In the genomic region with DNA sequence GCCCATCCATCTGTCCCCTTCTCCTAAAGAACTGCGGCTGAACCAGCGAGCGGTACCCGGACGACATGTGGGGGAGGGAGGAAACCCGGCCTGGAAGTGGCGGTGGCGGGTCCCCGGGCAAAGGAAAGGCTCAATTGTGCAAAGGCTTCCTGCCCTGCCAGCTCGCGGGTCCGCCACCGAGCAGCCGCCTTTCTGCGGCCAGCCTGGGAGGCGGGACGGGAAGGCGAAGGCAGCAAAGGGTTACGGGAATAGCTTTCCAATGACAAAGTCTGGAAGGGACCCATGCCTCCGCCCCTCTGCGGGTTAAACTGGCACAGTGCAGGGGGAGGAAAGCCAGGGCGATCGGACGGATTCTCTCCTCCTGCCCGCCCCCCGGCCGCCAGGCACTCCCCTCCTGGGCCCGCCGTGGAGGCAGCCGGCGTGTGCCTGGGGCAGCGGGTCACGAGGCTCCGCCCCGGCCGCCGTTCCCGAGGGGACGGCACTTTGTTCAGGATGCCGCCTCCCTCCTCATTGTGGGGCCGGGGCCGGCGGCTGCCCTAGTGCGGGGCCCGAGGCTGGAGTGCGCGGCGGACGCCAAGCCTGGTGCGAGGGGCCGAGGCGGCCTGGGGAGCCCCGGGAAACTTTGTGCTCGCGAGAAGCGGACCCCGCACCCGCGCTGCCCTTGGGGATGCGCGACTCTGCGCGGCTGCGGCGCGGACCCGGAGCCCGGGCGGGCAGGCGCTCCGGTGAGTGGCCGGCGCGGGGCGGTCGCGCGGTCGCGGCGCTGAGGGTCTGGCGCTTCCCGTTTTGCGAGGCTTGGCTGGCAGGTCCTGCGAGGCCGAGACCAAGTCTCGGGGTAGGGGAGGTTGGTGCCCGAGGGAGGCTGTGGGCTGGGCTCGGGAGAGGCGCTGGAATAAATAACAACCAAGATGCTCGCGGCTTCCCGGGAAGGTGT, we compare ENCODE assay signal across 8 cellular contexts. TPM values are rescaled to one million over a fixed set of nuclear protein-coding genes. Genes with fewer than 3 reads are reported as not detected.
DNase-seq lines count a peak whose midpoint lies in the region; ATAC-seq lines count a peak whose summit lies in the region.

A gene with protein sequence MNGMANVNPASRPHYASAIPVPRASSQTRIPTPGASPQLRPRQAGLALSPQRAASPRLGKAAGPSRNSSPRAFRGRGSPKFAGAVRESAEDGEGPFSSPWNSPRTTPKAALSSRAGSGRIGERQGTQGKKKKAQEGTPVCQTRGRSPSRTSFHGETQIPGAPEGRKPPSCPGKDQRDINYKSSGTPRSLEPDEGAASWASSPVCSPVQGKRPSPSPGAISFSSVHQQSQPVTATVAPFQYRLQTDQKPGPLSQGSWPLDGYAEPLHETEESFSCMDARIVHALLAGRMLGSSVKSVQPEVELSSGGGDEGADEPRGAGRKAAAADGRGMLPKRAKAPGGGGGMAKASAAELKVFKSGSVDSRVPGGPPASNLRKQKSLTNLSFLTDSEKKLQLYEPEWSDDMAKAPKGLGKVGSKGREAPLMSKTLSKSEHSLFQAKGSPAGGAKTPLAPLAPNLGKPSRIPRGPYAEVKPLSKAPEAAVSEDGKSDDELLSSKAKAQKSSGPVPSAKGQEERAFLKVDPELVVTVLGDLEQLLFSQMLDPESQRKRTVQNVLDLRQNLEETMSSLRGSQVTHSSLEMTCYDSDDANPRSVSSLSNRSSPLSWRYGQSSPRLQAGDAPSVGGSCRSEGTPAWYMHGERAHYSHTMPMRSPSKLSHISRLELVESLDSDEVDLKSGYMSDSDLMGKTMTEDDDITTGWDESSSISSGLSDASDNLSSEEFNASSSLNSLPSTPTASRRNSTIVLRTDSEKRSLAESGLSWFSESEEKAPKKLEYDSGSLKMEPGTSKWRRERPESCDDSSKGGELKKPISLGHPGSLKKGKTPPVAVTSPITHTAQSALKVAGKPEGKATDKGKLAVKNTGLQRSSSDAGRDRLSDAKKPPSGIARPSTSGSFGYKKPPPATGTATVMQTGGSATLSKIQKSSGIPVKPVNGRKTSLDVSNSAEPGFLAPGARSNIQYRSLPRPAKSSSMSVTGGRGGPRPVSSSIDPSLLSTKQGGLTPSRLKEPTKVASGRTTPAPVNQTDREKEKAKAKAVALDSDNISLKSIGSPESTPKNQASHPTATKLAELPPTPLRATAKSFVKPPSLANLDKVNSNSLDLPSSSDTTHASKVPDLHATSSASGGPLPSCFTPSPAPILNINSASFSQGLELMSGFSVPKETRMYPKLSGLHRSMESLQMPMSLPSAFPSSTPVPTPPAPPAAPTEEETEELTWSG (N-terminal part only) (plus strand): TSS at position 510 of the 934 bp plus-strand sequence. CDS start 83,758 bp downstream, outside the sequence.

- in situ Hi-C loops in endometrial microvascular endothelial cells (cut with HindIII; ENCODE audit: inconsistent ontology term, low pct_unique_long_range_greater_than_20kb, low sequenced_read_pairs) = no loop called here

- no peak for ATAC-seq in HG03565 (IDR thresholded peaks at IDR 0.05; ENCODE audit: unreplicated experiment)

- DNase-seq in CD1c-positive myeloid dendritic cell (ENCODE audit: extremely low spot score) (peak; percentile 40), HCEC 1CT (peak; percentile 80), SW480 (ENCODE audit: low spot score) (peak; percentile 77), lung microvascular endothelial cell (ENCODE audit: low read depth in 2 of 2) (peak; percentile 62 to 78), substantia nigra (lab: John Stamatoyannopoulos, UW) (peak in 44 of 49 donors; percentile 28 to 82 (median 61)), inferior parietal cortex (ENCODE audit: extremely low spot score) (no peak)

- H3K27ac ChIP-seq in substantia nigra (ENCODE audit: low read depth, low read length, poor library complexity, severe bottlenecking) = peak within 1 kb of the TSS; percentile 96

RNA-seq across cellular contexts. Expression of the gene that starts here (rescaled TPM):
- total RNA-seq in endometrial microvascular endothelial cells (ENCODE audit: inconsistent ontology term) (47.8 TPM), lung microvascular endothelial cell (1.6 and 5.9 TPM in 2 replicates)
